In the genomic region with DNA sequence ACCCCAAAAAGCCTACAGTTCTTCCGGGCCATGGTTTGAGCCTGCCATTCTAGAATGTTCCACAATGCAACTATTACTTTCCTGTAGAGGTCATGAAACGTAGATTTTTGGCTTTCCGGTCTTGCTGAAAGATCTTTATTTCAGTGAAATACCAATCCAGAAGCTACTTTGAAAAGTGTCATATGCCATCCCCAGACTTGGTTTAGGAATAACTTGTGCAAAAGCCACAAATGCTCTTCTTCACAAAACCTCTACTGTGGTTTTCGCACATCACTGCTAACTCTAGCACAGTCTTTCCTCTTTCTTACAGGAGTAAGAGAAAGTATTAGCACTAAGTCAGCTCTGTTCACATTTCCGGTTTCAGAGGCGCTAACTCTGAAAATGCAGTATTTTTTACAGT, we compare ENCODE assay signal across 11 cellular contexts. TPM values are rescaled to one million over a fixed set of nuclear protein-coding genes. Genes with fewer than 3 reads are reported as not detected.
DNase-seq lines count a peak whose midpoint lies in the region; ATAC-seq, FAIRE-seq and TF ChIP-seq lines count a peak whose summit lies in the region.
"Had no signal": no experiment of that assay in that cellular context is flagged by ENCODE, and none has a peak within 500 bp of the region (broad histone marks: within the 10 kb centered on the region; RNA-seq: fewer than 3 reads in every experiment).

No MANE protein-coding gene starts in this region.

- H3K27me3 ChIP-seq in effector memory CD4-positive, alpha-beta T cell (replicated peaks; ENCODE audit: control insufficient read depth, insufficient read depth, low read length, poor library complexity, severe bottlenecking), result no peaks in the 10 kb centered on the region
- H3K27me3 ChIP-seq in colonic mucosa (no peaks in the 10 kb centered on the region), uterus (no peaks in the 10 kb centered on the region)

- TF ChIP-seq CTCF in colonic mucosa (IDR thresholded peaks at IDR 0.05), result no peak
- no peak for TF ChIP-seq CTCF in uterus (IDR thresholded peaks at IDR 0.05)

- DNase-seq in GM12892 (ENCODE audit: insufficient read length) (no peak), NCI-H345 (lab: John Stamatoyannopoulos, UW) (no peak), colonic mucosa (no peak), NCI-H526 (lab: John Stamatoyannopoulos, UW) (no peak), uterus (no peak)
- DNase-seq in effector memory CD4-positive, alpha-beta T cell, result no peak
- DNase-seq: erythroblast, islet precursor cell, occipital lobe had no signal

- no peaks in the 10 kb centered on the region for H3K36me3 ChIP-seq in effector memory CD4-positive, alpha-beta T cell (ENCODE audit: control insufficient read depth, insufficient read depth, low read length)
- H3K36me3 ChIP-seq in colonic mucosa (no peaks in the 10 kb centered on the region), uterus (no peaks in the 10 kb centered on the region)

- intact Hi-C loops in colonic mucosa (cut with DNase I) (no loop called here), uterus (cut with DNase I; ENCODE audit: low total_unique reads) (no loop called here)

- ATAC-seq in GM19467 (IDR thresholded peaks at IDR 0.05; ENCODE audit: unreplicated experiment) (peak; percentile 74), HG03520 (IDR thresholded peaks at IDR 0.05; ENCODE audit: unreplicated experiment) (peak; percentile 50)

- peak; percentile 53 for FAIRE-seq in GM12892 (lab: Jason Lieb, UNC)

- no peak overlapping the region for H3K9ac ChIP-seq in colonic mucosa (ENCODE audit: low read depth in 2 of 2, low read length in 2 of 2)

- peak overlapping the region; percentile 62 for H3K27ac ChIP-seq in effector memory CD4-positive, alpha-beta T cell (ENCODE audit: insufficient read depth, low read length, poor library complexity, severe bottlenecking)
- no peak overlapping the region for H3K27ac ChIP-seq in colonic mucosa
- no peak overlapping the region for H3K27ac ChIP-seq in uterus

- H3K9me3 ChIP-seq in effector memory CD4-positive, alpha-beta T cell (ENCODE audit: control insufficient read depth, low read length), result no peaks in the 10 kb centered on the region
- H3K9me3 ChIP-seq in colonic mucosa (no peaks in the 10 kb centered on the region), uterus (no peaks in the 10 kb centered on the region)

- TF ChIP-seq POLR2A in GM12892 (IDR thresholded peaks at IDR 0.05; ENCODE audit: low read depth, low read length) (no peak), uterus (IDR thresholded peaks at IDR 0.05) (no peak)

- H3K4me1 ChIP-seq in effector memory CD4-positive, alpha-beta T cell (ENCODE audit: control insufficient read depth, insufficient read depth, low read length, poor library complexity, severe bottlenecking), result peaks cover 36% of the 10 kb centered on the region
- H3K4me1 ChIP-seq in colonic mucosa (no peaks in the 10 kb centered on the region), uterus (no peaks in the 10 kb centered on the region)

- H3K4me3 ChIP-seq in effector memory CD4-positive, alpha-beta T cell (ENCODE audit: insufficient read depth, low read depth, low read length, poor library complexity, severe bottlenecking), result peak overlapping the region; percentile 30
- no peak overlapping the region for H3K4me3 ChIP-seq in colonic mucosa
- no peak overlapping the region for H3K4me3 ChIP-seq in uterus

RNA-seq across cellular contexts. Expression of gene CD40LG, which starts 12.7 kb away (rescaled TPM):
- polyA plus RNA-seq in GM12892 (2012; ENCODE audit: missing spikeins), result not detected
- under 1 TPM; 0.44 to 0.69 TPM for total RNA-seq in colonic mucosa
- under 1 TPM in 1 of 4 donors, not detected in 3; 0.21 TPM for total RNA-seq in uterus
- total RNA-seq: occipital lobe had no signal
